32 cellular contexts compared by ENCODE assay signal in genomic region chr16:1831537-1832075, GRCh38. TPM values are rescaled to one million over a fixed set of nuclear protein-coding genes. Genes with fewer than 3 reads are reported as not detected.
"Had no signal": no experiment of that assay in that cellular context is flagged by ENCODE, and none has a peak within 500 bp of the region (broad histone marks: within the 10 kb centered on the region; RNA-seq: fewer than 3 reads in every experiment).

No MANE protein-coding gene starts in this region.

- FAIRE-seq: keratinocyte had no signal

- H3K4me3 Mint-ChIP-seq: naive thymus-derived CD8-positive, alpha-beta T cell; stimulated activated naive CD8-positive, alpha-beta T cell treated with anti-CD3 and anti-CD28 coated beads, Interleukin-15, amount 100 ng/mL, for 72 hours had no signal

- H3K36me3 ChIP-seq: colonic mucosa, ovary, thyroid gland, vagina had no signal

- H3K27ac ChIP-seq: colonic mucosa, left lung, ovary, psoas muscle, skin epidermis, thyroid gland, vagina had no signal

- H3K27ac Mint-ChIP-seq: stimulated activated naive CD8-positive, alpha-beta T cell treated with anti-CD3 and anti-CD28 coated beads, Interleukin-15, amount 100 ng/mL, for 72 hours had no signal

- DNase-seq: colonic mucosa; dermis blood vessel endothelial cell; effector memory CD4-positive, alpha-beta T cell; erythroblast; esophagus squamous epithelium; foreskin melanocyte; glutamatergic neuron; left lung; mesendoderm; naive thymus-derived CD8-positive, alpha-beta T cell; occipital lobe; ovary; posterior cingulate gyrus; psoas muscle; right cardiac atrium; stimulated activated CD4-positive, alpha-beta T cell treated with anti-CD3 and anti-CD28 coated beads, Interleukin-12 subunit alpha, Interleukin-12 subunit beta, amount 100 ng/mL, for 4 hours; stimulated activated CD4-positive, alpha-beta T cell treated with anti-CD3 and anti-CD28 coated beads, Interleukin-1b, Interleukin-23, amount 100 ng/mL, for 48 hours; stimulated activated CD4-positive, alpha-beta T cell treated with anti-CD3 and anti-CD28 coated beads, Interleukin-4, amount 100 ng/mL, for 1 hour; stimulated activated CD8-positive, alpha-beta memory T cell treated with anti-CD3 and anti-CD28 coated beads, Interleukin-4, amount 100 ng/mL, for 48 hours; stimulated activated naive CD4-positive, alpha-beta T cell; stimulated activated naive CD8-positive, alpha-beta T cell treated with anti-CD3 and anti-CD28 coated beads, Interleukin-15, amount 100 ng/mL, for 72 hours; thyroid gland; trophoblast cell had no signal

- H3K9me3 Mint-ChIP-seq: naive thymus-derived CD8-positive, alpha-beta T cell; stimulated activated naive CD8-positive, alpha-beta T cell treated with anti-CD3 and anti-CD28 coated beads, Interleukin-15, amount 100 ng/mL, for 72 hours had no signal

- H3K9me3 ChIP-seq: colonic mucosa, esophagus squamous epithelium, left lung, ovary, psoas muscle, thyroid gland, vagina had no signal

- H3K27me3 Mint-ChIP-seq: stimulated activated naive CD8-positive, alpha-beta T cell treated with anti-CD3 and anti-CD28 coated beads, Interleukin-15, amount 100 ng/mL, for 72 hours had no signal

- H3K27me3 ChIP-seq: colonic mucosa, esophagus squamous epithelium, left lung, ovary, thyroid gland, vagina had no signal

- ATAC-seq: left lung; naive thymus-derived CD8-positive, alpha-beta T cell; psoas muscle; right cardiac atrium; stimulated activated naive CD8-positive, alpha-beta T cell treated with anti-CD3 and anti-CD28 coated beads, Interleukin-15, amount 100 ng/mL, for 72 hours had no signal

- H3K4me3 ChIP-seq: colonic mucosa, esophagus squamous epithelium, left lung, ovary, psoas muscle, skin epidermis, thyroid gland, vagina had no signal

RNA-seq across cellular contexts. Expression of gene IGFALS, which starts 38.1 kb away (rescaled TPM):
- total RNA-seq: dermis blood vessel endothelial cell, esophagus squamous epithelium, lung microvascular endothelial cell, myocyte, occipital lobe, right cardiac atrium, temporal lobe, ureter, vagina had no signal
- polyA plus RNA-seq: keratinocyte; naive thymus-derived CD8-positive, alpha-beta T cell had no signal

RNA-seq across cellular contexts. Expression of gene MEIOB, which starts 40.4 kb away (rescaled TPM):
- total RNA-seq: dermis blood vessel endothelial cell; left lung; lung microvascular endothelial cell; myocyte; naive thymus-derived CD8-positive, alpha-beta T cell; occipital lobe; psoas muscle; right cardiac atrium; subcutaneous adipose tissue; ureter; vagina had no signal
- polyA plus RNA-seq: keratinocyte; naive thymus-derived CD8-positive, alpha-beta T cell; neural cell; psoas muscle; right cardiac atrium had no signal
